Comparison of ENCODE assay signal across 11 cellular contexts in genomic region chr10:73867126-73867807, GRCh38. TPM values are rescaled to one million over a fixed set of nuclear protein-coding genes. Genes with fewer than 3 reads are reported as not detected.
A peak's percentile ranks its signal among the peaks of the same experiment; 100 is the strongest.
DNase-seq lines count a peak whose midpoint lies in the region; ATAC-seq and TF ChIP-seq lines count a peak whose summit lies in the region.
"Had no signal": no experiment of that assay in that cellular context is flagged by ENCODE, and none has a peak within 500 bp of the region (broad histone marks: within the 10 kb centered on the region; RNA-seq: fewer than 3 reads in every experiment).

No MANE protein-coding gene starts in this region.

- peaks cover 29% of the 10 kb centered on the region for H3K36me3 ChIP-seq in CD4-positive, alpha-beta memory T cell (ENCODE audit: insufficient read depth, low read length)
- H3K36me3 ChIP-seq in Peyer's patch (peaks cover 0 to 71% (median 0%) of the 10 kb centered on the region in 3 donors), neuronal stem cell (replicated peaks in 1 of 2; ENCODE audit: control insufficient read depth in 2 of 2, insufficient read depth in 2 of 2, low read length in 2 of 2) (peaks cover 23 to 54% of the 10 kb centered on the region in 2 donors)

- no peak overlapping the region for H2AFZ ChIP-seq in neuronal stem cell (ENCODE audit: low read length)

- no peak overlapping the region for H3K23ac ChIP-seq in neuronal stem cell (ENCODE audit: low read depth, low read length, poor library complexity)

- H2BK5ac ChIP-seq in neuronal stem cell (ENCODE audit: low read length): no peak overlapping the region

- peaks cover 92% of the 10 kb centered on the region for H3K4me1 ChIP-seq in CD4-positive, alpha-beta memory T cell (ENCODE audit: insufficient read depth, low read length)
- H3K4me1 ChIP-seq in Peyer's patch (peaks cover 0 to 81% (median 23%) of the 10 kb centered on the region in 4 donors), neuronal stem cell (ENCODE audit: control insufficient read depth in 2 of 2, insufficient read depth in 1 of 2, low read depth in 1 of 2, low read length in 2 of 2) (peaks cover 0 to 2% of the 10 kb centered on the region in 2 donors)

- peak overlapping the region in 6 of 8 donors; percentile 18 to 93 (median 86) for H3K4me3 Mint-ChIP-seq in CD4-positive, alpha-beta memory T cell
- peak overlapping the region; percentile 87 to 92 for H3K4me3 Mint-ChIP-seq in effector memory CD8-positive, alpha-beta T cell

- H3K9me3 Mint-ChIP-seq in CD4-positive, alpha-beta memory T cell: peaks cover 0 to 2% (median 0%) of the 10 kb centered on the region in 8 donors
- no peaks in the 10 kb centered on the region for H3K9me3 Mint-ChIP-seq in effector memory CD8-positive, alpha-beta T cell

- no peak overlapping the region for H2AK5ac ChIP-seq in neuronal stem cell (ENCODE audit: low read depth, low read length)

- POLR2A ChIA-PET in CD4-positive, alpha-beta memory T cell (lab: Charles Lee; ENCODE audit: partially characterized antibody): interaction anchor here (1.5 to 3.7 kb wide), 4 partner anchors 7 to 94 kb away, joined by 4 to 28 read pairs (median 12); no protein-coding TSS in a partner anchor

- no peak for TF ChIP-seq POLR2A in Peyer's patch (IDR thresholded peaks at IDR 0.05)

- H3K79me1 ChIP-seq in neuronal stem cell (ENCODE audit: low read depth, low read length): peaks cover 11% of the 10 kb centered on the region

- no peak overlapping the region for H4K91ac ChIP-seq in neuronal stem cell (ENCODE audit: low read depth, low read length, poor library complexity)

- H3K9ac ChIP-seq in neuronal stem cell (ENCODE audit: low read depth, low read length, poor library complexity): peak overlapping the region; percentile 45

- H3K4ac ChIP-seq in neuronal stem cell (ENCODE audit: low read length): no peak overlapping the region

- H3K4me1 Mint-ChIP-seq in CD4-positive, alpha-beta memory T cell: peaks cover 59 to 100% (median 88%) of the 10 kb centered on the region in 4 donors
- H3K4me1 Mint-ChIP-seq in effector memory CD8-positive, alpha-beta T cell (ENCODE audit: low read depth in 2 of 2): peaks cover 68 to 76% of the 10 kb centered on the region in 2 donors

- H3K9me3 ChIP-seq in CD4-positive, alpha-beta memory T cell (ENCODE audit: control insufficient read depth in 1 of 2, low read length in 2 of 2): no peaks in the 10 kb centered on the region
- H3K9me3 ChIP-seq in Peyer's patch: no peaks in the 10 kb centered on the region
- peaks cover 0 to 1% of the 10 kb centered on the region in 2 donors for H3K9me3 ChIP-seq in neuronal stem cell (replicated peaks in 1 of 2; ENCODE audit: control insufficient read depth in 2 of 2, insufficient read depth in 1 of 2, low read depth in 1 of 2, low read length in 2 of 2)

- H4K8ac ChIP-seq in neuronal stem cell (ENCODE audit: low read depth, low read length): no peak overlapping the region

- H3K36me3 Mint-ChIP-seq in CD4-positive, alpha-beta memory T cell: peaks cover 23 to 68% of the 10 kb centered on the region in 2 donors
- H3K36me3 Mint-ChIP-seq in effector memory CD8-positive, alpha-beta T cell (ENCODE audit: insufficient read depth): peaks cover 24% of the 10 kb centered on the region

- TF ChIP-seq CTCF in Peyer's patch (IDR thresholded peaks at IDR 0.05): no peak

- no peak for DNase-seq in CD4-positive, alpha-beta memory T cell
- DNase-seq in Peyer's patch (no peak), neuronal stem cell (ENCODE audit: low spot score) (no peak), GF-D8 (lab: John Stamatoyannopoulos, UW) (no peak)
- no peak for DNase-seq in effector memory CD8-positive, alpha-beta T cell
- DNase-seq in NK-92 treated with Interleukin-12 subunit alpha and Interleukin-12 subunit beta, amount 100 ng/mL, for 24 hours (lab: John Stamatoyannopoulos, UW): no peak
- DNase-seq: GOT3, NCI-H1417 treated with DMSO at 0.1 percent for 48 hours had no signal

- no peaks in the 10 kb centered on the region for H3K27me3 ChIP-seq in CD4-positive, alpha-beta memory T cell (ENCODE audit: insufficient read depth, low read length)
- H3K27me3 ChIP-seq in Peyer's patch (no peaks in the 10 kb centered on the region), neuronal stem cell (ENCODE audit: control insufficient read depth in 3 of 3, insufficient read depth in 3 of 3, low read depth in 1 of 3, low read length in 3 of 3) (no peaks in the 10 kb centered on the region)

- H3K27me3 Mint-ChIP-seq in CD4-positive, alpha-beta memory T cell: no peaks in the 10 kb centered on the region
- H3K27me3 Mint-ChIP-seq in effector memory CD8-positive, alpha-beta T cell: no peaks in the 10 kb centered on the region

- CTCF ChIA-PET in CD4-positive, alpha-beta memory T cell (lab: Charles Lee; ENCODE audit: partially characterized antibody): interaction anchor here (1.0 to 13.4 kb wide), 4 partner anchors 12 to 95 kb away, joined by 3 to 199 read pairs (median 4); a partner anchor contains a TSS

- H3K27ac Mint-ChIP-seq in CD4-positive, alpha-beta memory T cell: peak overlapping the region; percentile 27 to 98 (median 93)
- H3K27ac Mint-ChIP-seq in effector memory CD8-positive, alpha-beta T cell: peak overlapping the region; percentile 92 to 96

- H3K4me2 ChIP-seq in neuronal stem cell (ENCODE audit: insufficient read depth, low read length, poor library complexity, severe bottlenecking): no peak overlapping the region

- H3K4me3 ChIP-seq in CD4-positive, alpha-beta memory T cell (ENCODE audit: low read length in 2 of 2): no peak overlapping the region
- no peak overlapping the region for H3K4me3 ChIP-seq in Peyer's patch
- no peak overlapping the region for H3K4me3 ChIP-seq in neuronal stem cell (ENCODE audit: low read length in 2 of 2)

- no peak overlapping the region for H2BK120ac ChIP-seq in neuronal stem cell (ENCODE audit: low read depth, low read length)

- no CpG with 5 or more reads among the region's 10 CpGs for WGBS in neuronal stem cell (ENCODE audit: extremely low coverage in 2 of 2, insufficient read length in 2 of 2, insufficient replicate concordance in 1 of 2), 2 donors

- intact Hi-C loops in CD4-positive, alpha-beta memory T cell (cut with micrococcal nuclease): no loop called here

- H3K14ac ChIP-seq in neuronal stem cell (ENCODE audit: low read length): no peak overlapping the region

- no peak overlapping the region for H2BK12ac ChIP-seq in neuronal stem cell (ENCODE audit: low read length)

- H2BK15ac ChIP-seq in neuronal stem cell (ENCODE audit: low read length): no peak overlapping the region

- ATAC-seq in effector memory CD8-positive, alpha-beta T cell (replicated peaks): no peak
- ATAC-seq in HG02981 (IDR thresholded peaks at IDR 0.05; ENCODE audit: unreplicated experiment) (no peak), HG02798 (IDR thresholded peaks at IDR 0.05; ENCODE audit: poor library complexity, unreplicated experiment) (no peak)
- ATAC-seq: Panc1 had no signal

- H3K27ac ChIP-seq in CD4-positive, alpha-beta memory T cell (ENCODE audit: low read depth, low read length): no peak overlapping the region
- H3K27ac ChIP-seq in Peyer's patch: peak overlapping the region; percentile 65 to 86 (median 75)
- no peak overlapping the region for H3K27ac ChIP-seq in neuronal stem cell (replicated peaks; ENCODE audit: low read length)

- no peak overlapping the region for H3K18ac ChIP-seq in neuronal stem cell (ENCODE audit: low read length)

RNA-seq across cellular contexts. Expression of gene CAMK2G, which starts 7.1 kb away (rescaled TPM):
- total RNA-seq in CD4-positive, alpha-beta memory T cell: 10 to 100 TPM; 64.3 to 70.4 TPM
- polyA plus RNA-seq in CD4-positive, alpha-beta memory T cell: 1 to 10 TPM; 3.8 to 7.8 TPM
- total RNA-seq in Peyer's patch: 100 to 1,000 TPM in 3 of 4 donors, 10 to 100 TPM in 1; 34.7 to 159 (median 110) TPM
- polyA plus RNA-seq in neuronal stem cell (2013, experiment 1 of 2): 30.5 TPM
- 31.7 TPM for polyA plus RNA-seq in neuronal stem cell (2013, experiment 2 of 2)

RNA-seq across cellular contexts. Expression of gene PLAU, which starts 43.7 kb away (rescaled TPM):
- under 1 TPM; 0.64 to 0.91 TPM for total RNA-seq in CD4-positive, alpha-beta memory T cell
- polyA plus RNA-seq in CD4-positive, alpha-beta memory T cell: not detected
- 1 to 10 TPM in 3 of 4 donors, under 1 TPM in 1; 0.53 to 6.6 (median 2.7) TPM for total RNA-seq in Peyer's patch
- polyA plus RNA-seq in neuronal stem cell (2013, experiment 1 of 2): 8.0 TPM
- 7.7 TPM for polyA plus RNA-seq in neuronal stem cell (2013, experiment 2 of 2)

RNA-seq across cellular contexts. Expression of gene NDST2, which starts 55.9 kb away (rescaled TPM):
- total RNA-seq in CD4-positive, alpha-beta memory T cell: 10 to 100 TPM; 84.8 to 87.7 TPM
- 10 to 100 TPM; 14.4 to 33.7 TPM for polyA plus RNA-seq in CD4-positive, alpha-beta memory T cell
- total RNA-seq in Peyer's patch: 10 to 100 TPM; 16.5 to 39.1 (median 27.7) TPM
- 14.3 TPM for polyA plus RNA-seq in neuronal stem cell (2013, experiment 1 of 2)
- polyA plus RNA-seq in neuronal stem cell (2013, experiment 2 of 2): 14.9 TPM

Comparison
In these comparisons a context has a peak if more than half of its experiments do, and no peak if none do; other contexts are left out.
1. H3K27ac ChIP-seq: peak in Peyer's patch (4 of 4); none in CD4-positive, alpha-beta memory T cell (single experiment) and neuronal stem cell (single experiment).